1 cellular context compared by ENCODE assay signal in the genomic region with DNA sequence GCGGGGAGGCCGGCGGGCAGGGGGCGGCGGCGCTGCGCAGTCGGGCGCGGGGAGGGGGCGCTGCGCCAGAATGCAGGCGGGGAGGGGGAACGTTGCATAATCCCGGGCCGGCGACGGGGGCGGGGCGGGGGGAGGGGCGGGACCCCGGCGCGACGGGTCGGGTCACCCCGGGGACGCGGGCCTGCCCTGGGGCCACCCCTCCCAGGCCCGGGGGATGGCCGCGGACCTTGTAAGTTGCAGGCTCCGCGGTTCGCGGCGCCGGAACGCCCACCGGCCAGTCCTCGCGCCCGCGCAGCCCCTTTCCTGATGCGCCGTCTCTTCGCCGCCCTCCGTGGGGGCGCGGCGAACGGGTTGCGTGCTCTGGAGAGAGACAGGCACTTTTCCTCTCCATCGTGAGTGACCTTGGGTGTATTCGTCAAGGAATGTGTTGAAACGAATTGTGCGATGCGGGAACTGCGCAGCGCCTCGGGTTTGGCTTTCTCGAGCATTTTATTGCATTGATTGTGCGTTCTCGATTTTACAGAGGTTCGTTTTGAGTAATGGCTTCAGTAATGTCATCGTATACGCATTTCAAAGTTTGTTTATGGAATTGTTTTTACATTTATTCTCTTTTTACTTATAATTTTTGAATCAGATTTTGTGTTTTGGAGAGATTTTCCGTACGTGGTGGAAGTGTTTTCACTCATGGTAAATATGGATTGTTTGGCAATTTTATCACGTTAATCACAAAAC.
TF ChIP-seq lines count a peak whose summit lies in the region.

No MANE protein-coding gene starts in this region.

TF ChIP-seq in HepG2, 621 proteins besides CTCF, POLR2A, EP300 and RAD21 (continued from another document and continues in another):
- TF ChIP-seq, protein P1, sequence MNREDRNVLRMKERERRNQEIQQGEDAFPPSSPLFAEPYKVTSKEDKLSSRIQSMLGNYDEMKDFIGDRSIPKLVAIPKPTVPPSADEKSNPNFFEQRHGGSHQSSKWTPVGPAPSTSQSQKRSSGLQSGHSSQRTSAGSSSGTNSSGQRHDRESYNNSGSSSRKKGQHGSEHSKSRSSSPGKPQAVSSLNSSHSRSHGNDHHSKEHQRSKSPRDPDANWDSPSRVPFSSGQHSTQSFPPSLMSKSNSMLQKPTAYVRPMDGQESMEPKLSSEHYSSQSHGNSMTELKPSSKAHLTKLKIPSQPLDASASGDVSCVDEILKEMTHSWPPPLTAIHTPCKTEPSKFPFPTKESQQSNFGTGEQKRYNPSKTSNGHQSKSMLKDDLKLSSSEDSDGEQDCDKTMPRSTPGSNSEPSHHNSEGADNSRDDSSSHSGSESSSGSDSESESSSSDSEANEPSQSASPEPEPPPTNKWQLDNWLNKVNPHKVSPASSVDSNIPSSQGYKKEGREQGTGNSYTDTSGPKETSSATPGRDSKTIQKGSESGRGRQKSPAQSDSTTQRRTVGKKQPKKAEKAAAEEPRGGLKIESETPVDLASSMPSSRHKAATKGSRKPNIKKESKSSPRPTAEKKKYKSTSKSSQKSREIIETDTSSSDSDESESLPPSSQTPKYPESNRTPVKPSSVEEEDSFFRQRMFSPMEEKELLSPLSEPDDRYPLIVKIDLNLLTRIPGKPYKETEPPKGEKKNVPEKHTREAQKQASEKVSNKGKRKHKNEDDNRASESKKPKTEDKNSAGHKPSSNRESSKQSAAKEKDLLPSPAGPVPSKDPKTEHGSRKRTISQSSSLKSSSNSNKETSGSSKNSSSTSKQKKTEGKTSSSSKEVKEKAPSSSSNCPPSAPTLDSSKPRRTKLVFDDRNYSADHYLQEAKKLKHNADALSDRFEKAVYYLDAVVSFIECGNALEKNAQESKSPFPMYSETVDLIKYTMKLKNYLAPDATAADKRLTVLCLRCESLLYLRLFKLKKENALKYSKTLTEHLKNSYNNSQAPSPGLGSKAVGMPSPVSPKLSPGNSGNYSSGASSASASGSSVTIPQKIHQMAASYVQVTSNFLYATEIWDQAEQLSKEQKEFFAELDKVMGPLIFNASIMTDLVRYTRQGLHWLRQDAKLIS (CRISPR knock-in tag; IDR thresholded peaks at IDR 0.05): no peak
- TF ChIP-seq ZNF672 (CRISPR knock-in tag; IDR thresholded peaks at IDR 0.05) (no peak), ZIK1 (CRISPR knock-in tag; IDR thresholded peaks at IDR 0.05; ENCODE audit: borderline replicate concordance, low read depth) (no peak), ISX (CRISPR knock-in tag; conservative IDR thresholded peaks at IDR 0.05) (no peak), MEF2D (CRISPR knock-in tag; IDR thresholded peaks at IDR 0.05) (no peak), MEIS1 (CRISPR knock-in tag; IDR thresholded peaks at IDR 0.05; ENCODE audit: borderline replicate concordance) (no peak), ATM (IDR thresholded peaks at IDR 0.05; ENCODE audit: borderline replicate concordance) (no peak), TCF12 (IDR thresholded peaks at IDR 0.05) (no peak), TCF12 (CRISPR knock-in tag; IDR thresholded peaks at IDR 0.05) (no peak), ETV6 (CRISPR knock-in tag; conservative IDR thresholded peaks at IDR 0.05) (no peak), ZNF34 (CRISPR knock-in tag; IDR thresholded peaks at IDR 0.05; ENCODE audit: borderline replicate concordance) (no peak), ZFP41 (CRISPR knock-in tag; IDR thresholded peaks at IDR 0.05; ENCODE audit: borderline replicate concordance) (no peak), NFRKB (IDR thresholded peaks at IDR 0.05) (no peak), CREM (IDR thresholded peaks at IDR 0.05) (no peak), CREM (CRISPR knock-in tag; IDR thresholded peaks at IDR 0.05) (no peak), CHD4 (IDR thresholded peaks at IDR 0.05; ENCODE audit: borderline replicate concordance, low read length) (no peak), HMG20A (CRISPR knock-in tag; IDR thresholded peaks at IDR 0.05; ENCODE audit: borderline replicate concordance) (peak; percentile 18; the same call in 1 of the 2 replicates)
- TF ChIP-seq, protein P2, sequence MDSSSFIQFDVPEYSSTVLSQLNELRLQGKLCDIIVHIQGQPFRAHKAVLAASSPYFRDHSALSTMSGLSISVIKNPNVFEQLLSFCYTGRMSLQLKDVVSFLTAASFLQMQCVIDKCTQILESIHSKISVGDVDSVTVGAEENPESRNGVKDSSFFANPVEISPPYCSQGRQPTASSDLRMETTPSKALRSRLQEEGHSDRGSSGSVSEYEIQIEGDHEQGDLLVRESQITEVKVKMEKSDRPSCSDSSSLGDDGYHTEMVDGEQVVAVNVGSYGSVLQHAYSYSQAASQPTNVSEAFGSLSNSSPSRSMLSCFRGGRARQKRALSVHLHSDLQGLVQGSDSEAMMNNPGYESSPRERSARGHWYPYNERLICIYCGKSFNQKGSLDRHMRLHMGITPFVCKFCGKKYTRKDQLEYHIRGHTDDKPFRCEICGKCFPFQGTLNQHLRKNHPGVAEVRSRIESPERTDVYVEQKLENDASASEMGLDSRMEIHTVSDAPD (CRISPR knock-in tag; IDR thresholded peaks at IDR 0.05): no peak
- TF ChIP-seq, protein P3, sequence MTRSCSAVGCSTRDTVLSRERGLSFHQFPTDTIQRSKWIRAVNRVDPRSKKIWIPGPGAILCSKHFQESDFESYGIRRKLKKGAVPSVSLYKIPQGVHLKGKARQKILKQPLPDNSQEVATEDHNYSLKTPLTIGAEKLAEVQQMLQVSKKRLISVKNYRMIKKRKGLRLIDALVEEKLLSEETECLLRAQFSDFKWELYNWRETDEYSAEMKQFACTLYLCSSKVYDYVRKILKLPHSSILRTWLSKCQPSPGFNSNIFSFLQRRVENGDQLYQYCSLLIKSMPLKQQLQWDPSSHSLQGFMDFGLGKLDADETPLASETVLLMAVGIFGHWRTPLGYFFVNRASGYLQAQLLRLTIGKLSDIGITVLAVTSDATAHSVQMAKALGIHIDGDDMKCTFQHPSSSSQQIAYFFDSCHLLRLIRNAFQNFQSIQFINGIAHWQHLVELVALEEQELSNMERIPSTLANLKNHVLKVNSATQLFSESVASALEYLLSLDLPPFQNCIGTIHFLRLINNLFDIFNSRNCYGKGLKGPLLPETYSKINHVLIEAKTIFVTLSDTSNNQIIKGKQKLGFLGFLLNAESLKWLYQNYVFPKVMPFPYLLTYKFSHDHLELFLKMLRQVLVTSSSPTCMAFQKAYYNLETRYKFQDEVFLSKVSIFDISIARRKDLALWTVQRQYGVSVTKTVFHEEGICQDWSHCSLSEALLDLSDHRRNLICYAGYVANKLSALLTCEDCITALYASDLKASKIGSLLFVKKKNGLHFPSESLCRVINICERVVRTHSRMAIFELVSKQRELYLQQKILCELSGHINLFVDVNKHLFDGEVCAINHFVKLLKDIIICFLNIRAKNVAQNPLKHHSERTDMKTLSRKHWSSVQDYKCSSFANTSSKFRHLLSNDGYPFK (CRISPR knock-in tag; IDR thresholded peaks at IDR 0.05; ENCODE audit: borderline replicate concordance): no peak
- TF ChIP-seq, protein P4, sequence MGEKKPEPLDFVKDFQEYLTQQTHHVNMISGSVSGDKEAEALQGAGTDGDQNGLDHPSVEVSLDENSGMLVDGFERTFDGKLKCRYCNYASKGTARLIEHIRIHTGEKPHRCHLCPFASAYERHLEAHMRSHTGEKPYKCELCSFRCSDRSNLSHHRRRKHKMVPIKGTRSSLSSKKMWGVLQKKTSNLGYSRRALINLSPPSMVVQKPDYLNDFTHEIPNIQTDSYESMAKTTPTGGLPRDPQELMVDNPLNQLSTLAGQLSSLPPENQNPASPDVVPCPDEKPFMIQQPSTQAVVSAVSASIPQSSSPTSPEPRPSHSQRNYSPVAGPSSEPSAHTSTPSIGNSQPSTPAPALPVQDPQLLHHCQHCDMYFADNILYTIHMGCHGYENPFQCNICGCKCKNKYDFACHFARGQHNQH (CRISPR knock-in tag; IDR thresholded peaks at IDR 0.05): no peak
- TF ChIP-seq, protein P5, sequence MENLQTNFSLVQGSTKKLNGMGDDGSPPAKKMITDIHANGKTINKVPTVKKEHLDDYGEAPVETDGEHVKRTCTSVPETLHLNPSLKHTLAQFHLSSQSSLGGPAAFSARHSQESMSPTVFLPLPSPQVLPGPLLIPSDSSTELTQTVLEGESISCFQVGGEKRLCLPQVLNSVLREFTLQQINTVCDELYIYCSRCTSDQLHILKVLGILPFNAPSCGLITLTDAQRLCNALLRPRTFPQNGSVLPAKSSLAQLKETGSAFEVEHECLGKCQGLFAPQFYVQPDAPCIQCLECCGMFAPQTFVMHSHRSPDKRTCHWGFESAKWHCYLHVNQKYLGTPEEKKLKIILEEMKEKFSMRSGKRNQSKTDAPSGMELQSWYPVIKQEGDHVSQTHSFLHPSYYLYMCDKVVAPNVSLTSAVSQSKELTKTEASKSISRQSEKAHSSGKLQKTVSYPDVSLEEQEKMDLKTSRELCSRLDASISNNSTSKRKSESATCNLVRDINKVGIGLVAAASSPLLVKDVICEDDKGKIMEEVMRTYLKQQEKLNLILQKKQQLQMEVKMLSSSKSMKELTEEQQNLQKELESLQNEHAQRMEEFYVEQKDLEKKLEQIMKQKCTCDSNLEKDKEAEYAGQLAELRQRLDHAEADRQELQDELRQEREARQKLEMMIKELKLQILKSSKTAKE (CRISPR knock-in tag; IDR thresholded peaks at IDR 0.05; ENCODE audit: borderline replicate concordance): no peak; the same call in 1 of the 2 replicates
- TF ChIP-seq, protein P6, sequence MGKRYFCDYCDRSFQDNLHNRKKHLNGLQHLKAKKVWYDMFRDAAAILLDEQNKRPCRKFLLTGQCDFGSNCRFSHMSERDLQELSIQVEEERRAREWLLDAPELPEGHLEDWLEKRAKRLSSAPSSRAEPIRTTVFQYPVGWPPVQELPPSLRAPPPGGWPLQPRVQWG (CRISPR knock-in tag; IDR thresholded peaks at IDR 0.05; ENCODE audit: borderline replicate concordance, low read depth): no peak
- TF ChIP-seq, protein P7, sequence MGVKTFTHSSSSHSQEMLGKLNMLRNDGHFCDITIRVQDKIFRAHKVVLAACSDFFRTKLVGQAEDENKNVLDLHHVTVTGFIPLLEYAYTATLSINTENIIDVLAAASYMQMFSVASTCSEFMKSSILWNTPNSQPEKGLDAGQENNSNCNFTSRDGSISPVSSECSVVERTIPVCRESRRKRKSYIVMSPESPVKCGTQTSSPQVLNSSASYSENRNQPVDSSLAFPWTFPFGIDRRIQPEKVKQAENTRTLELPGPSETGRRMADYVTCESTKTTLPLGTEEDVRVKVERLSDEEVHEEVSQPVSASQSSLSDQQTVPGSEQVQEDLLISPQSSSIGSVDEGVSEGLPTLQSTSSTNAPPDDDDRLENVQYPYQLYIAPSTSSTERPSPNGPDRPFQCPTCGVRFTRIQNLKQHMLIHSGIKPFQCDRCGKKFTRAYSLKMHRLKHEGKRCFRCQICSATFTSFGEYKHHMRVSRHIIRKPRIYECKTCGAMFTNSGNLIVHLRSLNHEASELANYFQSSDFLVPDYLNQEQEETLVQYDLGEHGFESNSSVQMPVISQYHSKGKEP (CRISPR knock-in tag; IDR thresholded peaks at IDR 0.05): no peak
- TF ChIP-seq, protein P8, sequence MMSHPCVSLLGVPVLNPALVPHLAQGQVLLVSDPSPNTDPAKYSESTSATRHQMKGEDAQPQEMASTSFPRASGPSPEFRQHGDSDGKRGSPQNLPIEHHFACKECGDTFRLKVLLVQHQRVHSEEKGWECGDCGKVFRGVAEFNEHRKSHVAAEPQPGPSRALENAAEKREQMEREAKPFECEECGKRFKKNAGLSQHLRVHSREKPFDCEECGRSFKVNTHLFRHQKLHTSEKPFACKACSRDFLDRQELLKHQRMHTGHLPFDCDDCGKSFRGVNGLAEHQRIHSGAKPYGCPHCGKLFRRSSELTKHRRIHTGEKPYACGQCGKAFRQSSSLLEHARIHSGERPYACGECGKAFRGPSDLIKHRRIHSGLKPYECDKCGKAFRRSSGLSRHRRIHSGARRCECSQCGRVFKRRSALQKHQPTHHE (CRISPR knock-in tag; IDR thresholded peaks at IDR 0.05; ENCODE audit: borderline replicate concordance): no peak
- TF ChIP-seq, protein P9, sequence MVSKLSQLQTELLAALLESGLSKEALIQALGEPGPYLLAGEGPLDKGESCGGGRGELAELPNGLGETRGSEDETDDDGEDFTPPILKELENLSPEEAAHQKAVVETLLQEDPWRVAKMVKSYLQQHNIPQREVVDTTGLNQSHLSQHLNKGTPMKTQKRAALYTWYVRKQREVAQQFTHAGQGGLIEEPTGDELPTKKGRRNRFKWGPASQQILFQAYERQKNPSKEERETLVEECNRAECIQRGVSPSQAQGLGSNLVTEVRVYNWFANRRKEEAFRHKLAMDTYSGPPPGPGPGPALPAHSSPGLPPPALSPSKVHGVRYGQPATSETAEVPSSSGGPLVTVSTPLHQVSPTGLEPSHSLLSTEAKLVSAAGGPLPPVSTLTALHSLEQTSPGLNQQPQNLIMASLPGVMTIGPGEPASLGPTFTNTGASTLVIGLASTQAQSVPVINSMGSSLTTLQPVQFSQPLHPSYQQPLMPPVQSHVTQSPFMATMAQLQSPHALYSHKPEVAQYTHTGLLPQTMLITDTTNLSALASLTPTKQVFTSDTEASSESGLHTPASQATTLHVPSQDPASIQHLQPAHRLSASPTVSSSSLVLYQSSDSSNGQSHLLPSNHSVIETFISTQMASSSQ (IDR thresholded peaks at IDR 0.05; ENCODE audit: low read depth): no peak
- TF ChIP-seq, protein P9 (CRISPR knock-in tag; IDR thresholded peaks at IDR 0.05; ENCODE audit: borderline replicate concordance): no peak
- TF ChIP-seq, protein P10, sequence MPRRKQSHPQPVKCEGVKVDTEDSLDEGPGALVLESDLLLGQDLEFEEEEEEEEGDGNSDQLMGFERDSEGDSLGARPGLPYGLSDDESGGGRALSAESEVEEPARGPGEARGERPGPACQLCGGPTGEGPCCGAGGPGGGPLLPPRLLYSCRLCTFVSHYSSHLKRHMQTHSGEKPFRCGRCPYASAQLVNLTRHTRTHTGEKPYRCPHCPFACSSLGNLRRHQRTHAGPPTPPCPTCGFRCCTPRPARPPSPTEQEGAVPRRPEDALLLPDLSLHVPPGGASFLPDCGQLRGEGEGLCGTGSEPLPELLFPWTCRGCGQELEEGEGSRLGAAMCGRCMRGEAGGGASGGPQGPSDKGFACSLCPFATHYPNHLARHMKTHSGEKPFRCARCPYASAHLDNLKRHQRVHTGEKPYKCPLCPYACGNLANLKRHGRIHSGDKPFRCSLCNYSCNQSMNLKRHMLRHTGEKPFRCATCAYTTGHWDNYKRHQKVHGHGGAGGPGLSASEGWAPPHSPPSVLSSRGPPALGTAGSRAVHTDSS (CRISPR knock-in tag; conservative IDR thresholded peaks at IDR 0.05): no peak
- TF ChIP-seq, protein P11, sequence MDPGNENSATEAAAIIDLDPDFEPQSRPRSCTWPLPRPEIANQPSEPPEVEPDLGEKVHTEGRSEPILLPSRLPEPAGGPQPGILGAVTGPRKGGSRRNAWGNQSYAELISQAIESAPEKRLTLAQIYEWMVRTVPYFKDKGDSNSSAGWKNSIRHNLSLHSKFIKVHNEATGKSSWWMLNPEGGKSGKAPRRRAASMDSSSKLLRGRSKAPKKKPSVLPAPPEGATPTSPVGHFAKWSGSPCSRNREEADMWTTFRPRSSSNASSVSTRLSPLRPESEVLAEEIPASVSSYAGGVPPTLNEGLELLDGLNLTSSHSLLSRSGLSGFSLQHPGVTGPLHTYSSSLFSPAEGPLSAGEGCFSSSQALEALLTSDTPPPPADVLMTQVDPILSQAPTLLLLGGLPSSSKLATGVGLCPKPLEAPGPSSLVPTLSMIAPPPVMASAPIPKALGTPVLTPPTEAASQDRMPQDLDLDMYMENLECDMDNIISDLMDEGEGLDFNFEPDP (CRISPR knock-in tag; conservative IDR thresholded peaks at IDR 0.05): no peak
